ENCODE assay signal across 34 cellular contexts in genomic region chr6:83966539-83966938, GRCh38.
"Had no signal": no experiment of that assay in that cellular context is flagged by ENCODE, and none has a peak within 500 bp of the region (broad histone marks: within the 10 kb centered on the region; RNA-seq: fewer than 3 reads in every experiment).

No MANE protein-coding gene starts in this region.

- DNase-seq: Karpas-422, Kasumi-1, MG63, MM.1S, MV-4-11, NCI-H1048, NCI-H1092, NCI-H1092 treated with DMSO at 0.1 percent for 48 hours, NCI-H1105, NCI-H1105 treated with DMSO at 0.1 percent for 48 hours, NCI-H1417, NCI-H1417 treated with DMSO at 0.1 percent for 48 hours, NCI-H1436, NCI-H1436 treated with DMSO at 0.1 percent for 48 hours, NCI-H146, NCI-H1694, NCI-H1694 treated with DMSO at 0.1 percent for 48 hours, NCI-H187, NCI-H187 treated with DMSO at 0.1 percent for 48 hours, NCI-H1930, NCI-H2029, NCI-H2029 treated with DMSO at 0.1 percent for 48 hours, NCI-H2081, NCI-H2081 treated with DMSO at 0.1 percent for 48 hours, NCI-H2107, NCI-H2171, NCI-H2171 treated with DMSO at 0.1 percent for 48 hours, NCI-H2227 treated with DMSO at 0.1 percent for 48 hours, NCI-H226, NCI-H345, NCI-H446, NCI-H446 treated with DMSO at 0.1 percent for 48 hours, NCI-H510A, NCI-H510A treated with DMSO at 0.1 percent for 48 hours had no signal

- H3K4me3 ChIP-seq: MG63 had no signal

- H3K27me3 ChIP-seq: MG63 had no signal
